In genomic region chr4:8786166-8786565, GRCh38 we compare ENCODE assay signal across 6 cellular contexts.
"Had no signal": no experiment of that assay in that cellular context is flagged by ENCODE, and none has a peak within 500 bp of the region (broad histone marks: within the 10 kb centered on the region; RNA-seq: fewer than 3 reads in every experiment).

No MANE protein-coding gene starts in this region.

- H3K4me3 ChIP-seq: GM23248, K562 had no signal

- DNase-seq: GM23248, GOT3, H9, HCEC 1CT, IMR-90 had no signal

- H2AFZ ChIP-seq: GM23248 had no signal

- H3K27ac ChIP-seq: GM23248 had no signal

- ATAC-seq: K562 had no signal

- H3K9ac ChIP-seq: GM23248 had no signal
